ENCODE assay signal across 9 cellular contexts in the genomic region with DNA sequence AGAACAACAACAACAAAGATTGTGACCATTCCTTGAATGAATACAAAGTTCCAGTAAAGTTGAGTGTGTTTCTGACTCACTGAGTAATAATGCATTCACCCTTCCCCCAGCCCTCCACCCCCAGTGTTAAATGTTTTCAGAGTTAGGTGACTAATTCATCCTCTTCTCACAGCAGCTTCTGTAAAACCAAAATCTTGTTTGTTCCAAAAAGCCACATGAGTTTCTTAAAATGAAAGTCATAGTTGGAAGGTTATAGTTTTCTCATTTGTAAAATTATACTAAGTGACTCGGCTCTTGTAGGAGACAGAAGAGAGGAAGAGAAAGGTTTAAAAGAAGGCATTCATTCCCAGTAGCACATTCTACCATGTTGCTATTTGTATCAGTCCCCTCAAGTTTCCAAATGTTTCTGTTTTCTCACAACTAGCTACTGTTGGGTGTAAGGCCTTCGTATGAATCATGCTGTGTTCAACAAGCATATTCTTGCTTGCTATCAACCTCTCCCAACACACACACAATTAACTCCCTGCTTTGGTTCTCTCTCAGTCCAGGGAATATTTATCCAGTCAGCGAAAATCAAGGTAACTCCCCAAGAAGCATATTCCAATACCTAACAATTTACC.
DNase-seq lines count a peak whose midpoint lies in the region; ATAC-seq and TF ChIP-seq lines count a peak whose summit lies in the region.
"Had no signal": no experiment of that assay in that cellular context is flagged by ENCODE, and none has a peak within 500 bp of the region (broad histone marks: within the 10 kb centered on the region; RNA-seq: fewer than 3 reads in every experiment).

No MANE protein-coding gene starts in this region.

- peak; percentile 87 for ATAC-seq in HCT116
- no peak for ATAC-seq in aorta (ENCODE audit: low FRiP score)

- DNase-seq in GM13977 (ENCODE audit: low spot score) (peak; percentile 38), HCT116 (ENCODE audit: low read depth, low spot score) (peak; percentile 63), NCI-H226 (peak; percentile 69), astrocyte of the spinal cord (ENCODE audit: low read depth, low spot score) (peak; percentile 96), aorta (peak in 1 of 2 donors; percentile 65), retina (no peak), KBM-7 (no peak)

- peak overlapping the region; percentile 74 for H3K27ac ChIP-seq in HCT116 (ENCODE audit: low read depth, low read length)
- peak overlapping the region; percentile 12 to 74 for H3K27ac ChIP-seq in aorta (ENCODE audit: low read depth in 1 of 2, low read length in 2 of 2)
- H3K27ac ChIP-seq: VCaP had no signal

- H3K27me3 ChIP-seq in HCT116 (ENCODE audit: insufficient read depth, low read length) (no peaks in the 10 kb centered on the region), aorta (ENCODE audit: control insufficient read depth in 1 of 2, insufficient read depth in 2 of 2, low read length in 1 of 2) (no peaks in the 10 kb centered on the region)

- peaks cover 24% of the 10 kb centered on the region for H3K36me3 Mint-ChIP-seq in nephron (ENCODE audit: low read depth)

- intact Hi-C loops in HCT116 (cut with micrococcal nuclease) (loop anchor here (5.0 to 10.0 kb wide), 2 partner anchors 123 to 526 kb away; no protein-coding TSS in a partner anchor), aorta (cut with DNase I) (loop anchor here in 1 of 2 donors (5.0 to 10.0 kb wide), 2 partner anchors 73 to 116 kb away; a partner anchor contains a TSS)

- H3K27ac Mint-ChIP-seq in nephron = peak overlapping the region; percentile 74 to 96 (median 87)

- H3K9ac ChIP-seq in HCT116 (ENCODE audit: low read length) = peak overlapping the region; percentile 42

- H3K9me3 Mint-ChIP-seq in nephron = no peaks in the 10 kb centered on the region

- H3K79me2 ChIP-seq in HCT116 (ENCODE audit: insufficient read depth, low read length) = no peaks in the 10 kb centered on the region

- peaks cover 7% of the 10 kb centered on the region for H3K4me1 Mint-ChIP-seq in nephron

- H3K4me1 ChIP-seq in HCT116 (ENCODE audit: control insufficient read depth in 1 of 2, insufficient read depth in 2 of 2, low read length in 2 of 2) (peaks cover 25 to 37% of the 10 kb centered on the region in 2 experiments), aorta (ENCODE audit: control insufficient read depth in 1 of 2, insufficient read depth in 2 of 2, low read length in 2 of 2) (peaks cover 2 to 8% of the 10 kb centered on the region in 2 donors)

- RAD21 ChIA-PET in HCT116 (lab: Charles Lee; ENCODE audit: low non-redundant PET in 1 of 2, low total read pairs in 2 of 2, uncharacterized antibody in 2 of 2, unreplicated experiment in 2 of 2) = no interaction called here

- TF ChIP-seq RAD21 in HCT116 (IDR thresholded peaks at IDR 0.05; ENCODE audit: low read depth) = 0 out of 2 replicates have a peak, but pooled peaks have one; percentile 15

- POLR2A ChIA-PET in HCT116 (lab: Charles Lee) = no interaction called here

- H3K4me3 ChIP-seq in HCT116 (replicated peaks in 1 of 2; ENCODE audit: low read depth in 1 of 2, low read length in 2 of 2) = peak overlapping the region; percentile 11 to 44; a peak in 3 of 4 replicates
- no peak overlapping the region for H3K4me3 ChIP-seq in astrocyte of the spinal cord (ENCODE audit: low read depth, low read length)
- no peak overlapping the region for H3K4me3 ChIP-seq in aorta (ENCODE audit: low read length in 2 of 2)

- peaks cover 3% of the 10 kb centered on the region for H3K27me3 Mint-ChIP-seq in nephron (ENCODE audit: low read depth)

- BruUV-seq in HCT116 (replicated peaks; lab: Mats Ljungman, UMichigan) = no TSS peak

- H4K20me1 ChIP-seq in HCT116 (ENCODE audit: insufficient read depth) = no peaks in the 10 kb centered on the region

- no peak for TF ChIP-seq CTCF in GM13977 (IDR thresholded peaks at IDR 0.05; ENCODE audit: extremely low read depth, insufficient read depth, missing control alignments)
- TF ChIP-seq CTCF in HCT116 (IDR thresholded peaks at IDR 0.05 in 2 of 3, conservative IDR thresholded peaks at IDR 0.05 in 1 of 3; ENCODE audit: borderline replicate concordance in 1 of 3, insufficient read depth in 1 of 3, low read depth in 2 of 3, low read length in 2 of 3) = no peak
- TF ChIP-seq CTCF in astrocyte of the spinal cord (IDR thresholded peaks at IDR 0.05; ENCODE audit: low read depth, low read length) = no peak
- no peak for TF ChIP-seq CTCF in nephron (IDR thresholded peaks at IDR 0.05; ENCODE audit: unreplicated experiment in 3 of 3)

- no peak overlapping the region for H2AFZ ChIP-seq in HCT116 (ENCODE audit: low read depth, low read length, poor library complexity, severe bottlenecking)

- in situ Hi-C loops in GM13977 (cut with MboI; ENCODE audit: low pct_unique_long_range_greater_than_20kb, low sequenced_read_pairs, unreplicated experiment) = no loop called here
- in situ Hi-C loops in astrocyte of the spinal cord (cut with HindIII; ENCODE audit: low sequenced_read_pairs) = no loop called here
- in situ Hi-C loops in KBM-7 (cut with MboI; ENCODE audit: low pct_unique_long_range_greater_than_20kb, low sequenced_read_pairs) = no loop called here

- no peaks in the 10 kb centered on the region for H3K9me2 ChIP-seq in HCT116 (ENCODE audit: insufficient read depth)

- H3K4me2 ChIP-seq in HCT116 (ENCODE audit: low read length) = peak overlapping the region; percentile 73

- no peak for TF ChIP-seq POLR2A in HCT116 (IDR thresholded peaks at IDR 0.05; ENCODE audit: borderline replicate concordance, extremely low read depth, insufficient read depth, insufficient read length)

- WGBS in aorta, 2 donors = 51 to 65% methylated on average over 3 of the region's 3 CpGs

- peak overlapping the region in 1 of 3 experiments; percentile 8 for H3K4me3 Mint-ChIP-seq in nephron

- no peaks in the 10 kb centered on the region; a peak in 1 of 4 replicates for H3K36me3 ChIP-seq in HCT116 (ENCODE audit: control insufficient read depth in 1 of 2, insufficient read depth in 2 of 2, low read length in 2 of 2)
- no peaks in the 10 kb centered on the region for H3K36me3 ChIP-seq in aorta (ENCODE audit: control insufficient read depth in 1 of 2, insufficient read depth in 2 of 2, low read length in 1 of 2)

- H3K9me3 ChIP-seq in HCT116 (ENCODE audit: control insufficient read depth in 1 of 2, insufficient read depth in 1 of 2, low read depth in 1 of 2, low read length in 2 of 2) (no peaks in the 10 kb centered on the region), aorta (ENCODE audit: control insufficient read depth, low read length) (no peaks in the 10 kb centered on the region)

- CTCF ChIA-PET in HCT116 (lab: Charles Lee) = interaction anchor here (1.2 to 1.7 kb wide), 2 partner anchors 21 to 121 kb away, joined by 4 to 7 read pairs; no protein-coding TSS in a partner anchor

TF ChIP-seq in HCT116, 20 proteins besides CTCF, POLR2A, EP300 and RAD21:
- TF ChIP-seq YY1 (IDR thresholded peaks at IDR 0.05; ENCODE audit: extremely low read depth, insufficient replicate concordance, low read depth, low read length) = peak; percentile 29
- no peak for TF ChIP-seq SIN3A (IDR thresholded peaks at IDR 0.05; ENCODE audit: low read depth)
- TF ChIP-seq ZNF274 (IDR thresholded peaks at IDR 0.05; ENCODE audit: low read depth, low read length) = no peak
- TF ChIP-seq, protein P1, sequence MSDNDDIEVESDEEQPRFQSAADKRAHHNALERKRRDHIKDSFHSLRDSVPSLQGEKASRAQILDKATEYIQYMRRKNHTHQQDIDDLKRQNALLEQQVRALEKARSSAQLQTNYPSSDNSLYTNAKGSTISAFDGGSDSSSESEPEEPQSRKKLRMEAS (IDR thresholded peaks at IDR 0.05) = peak; percentile 22; the same call in 1 of the 2 replicates
- TF ChIP-seq SRF (IDR thresholded peaks at IDR 0.05; ENCODE audit: low read depth) = 0 out of 2 replicates have a peak, but pooled peaks have one; percentile 51
- TF ChIP-seq, protein P2, sequence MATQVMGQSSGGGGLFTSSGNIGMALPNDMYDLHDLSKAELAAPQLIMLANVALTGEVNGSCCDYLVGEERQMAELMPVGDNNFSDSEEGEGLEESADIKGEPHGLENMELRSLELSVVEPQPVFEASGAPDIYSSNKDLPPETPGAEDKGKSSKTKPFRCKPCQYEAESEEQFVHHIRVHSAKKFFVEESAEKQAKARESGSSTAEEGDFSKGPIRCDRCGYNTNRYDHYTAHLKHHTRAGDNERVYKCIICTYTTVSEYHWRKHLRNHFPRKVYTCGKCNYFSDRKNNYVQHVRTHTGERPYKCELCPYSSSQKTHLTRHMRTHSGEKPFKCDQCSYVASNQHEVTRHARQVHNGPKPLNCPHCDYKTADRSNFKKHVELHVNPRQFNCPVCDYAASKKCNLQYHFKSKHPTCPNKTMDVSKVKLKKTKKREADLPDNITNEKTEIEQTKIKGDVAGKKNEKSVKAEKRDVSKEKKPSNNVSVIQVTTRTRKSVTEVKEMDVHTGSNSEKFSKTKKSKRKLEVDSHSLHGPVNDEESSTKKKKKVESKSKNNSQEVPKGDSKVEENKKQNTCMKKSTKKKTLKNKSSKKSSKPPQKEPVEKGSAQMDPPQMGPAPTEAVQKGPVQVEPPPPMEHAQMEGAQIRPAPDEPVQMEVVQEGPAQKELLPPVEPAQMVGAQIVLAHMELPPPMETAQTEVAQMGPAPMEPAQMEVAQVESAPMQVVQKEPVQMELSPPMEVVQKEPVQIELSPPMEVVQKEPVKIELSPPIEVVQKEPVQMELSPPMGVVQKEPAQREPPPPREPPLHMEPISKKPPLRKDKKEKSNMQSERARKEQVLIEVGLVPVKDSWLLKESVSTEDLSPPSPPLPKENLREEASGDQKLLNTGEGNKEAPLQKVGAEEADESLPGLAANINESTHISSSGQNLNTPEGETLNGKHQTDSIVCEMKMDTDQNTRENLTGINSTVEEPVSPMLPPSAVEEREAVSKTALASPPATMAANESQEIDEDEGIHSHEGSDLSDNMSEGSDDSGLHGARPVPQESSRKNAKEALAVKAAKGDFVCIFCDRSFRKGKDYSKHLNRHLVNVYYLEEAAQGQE (IDR thresholded peaks at IDR 0.05; ENCODE audit: low read depth) = no peak
- TF ChIP-seq CBX3 (IDR thresholded peaks at IDR 0.05; ENCODE audit: low read depth) = peak; percentile 83
- no peak for TF ChIP-seq CEBPB (IDR thresholded peaks at IDR 0.05; ENCODE audit: low read depth)
- TF ChIP-seq SP1 (IDR thresholded peaks at IDR 0.05; ENCODE audit: low read depth) = peak; percentile 72
- TF ChIP-seq JUND (IDR thresholded peaks at IDR 0.05) = peak; percentile 79
- no peak for TF ChIP-seq ELF1 (IDR thresholded peaks at IDR 0.05; ENCODE audit: borderline replicate concordance, low read depth)
- TF ChIP-seq EGR1 (IDR thresholded peaks at IDR 0.05; ENCODE audit: low read depth) = peak; percentile 62
- peak; percentile 26; the same call in 1 of the 2 replicates for TF ChIP-seq POLR2AphosphoS5 (IDR thresholded peaks at IDR 0.05; ENCODE audit: low read depth, low read length)
- peak; percentile 89 for TF ChIP-seq FOSL1 (IDR thresholded peaks at IDR 0.05; ENCODE audit: low read depth)
- no peak for TF ChIP-seq TCF7L2 (IDR thresholded peaks at IDR 0.05; ENCODE audit: borderline replicate concordance, extremely low read depth, insufficient read depth, insufficient read length)
TF ChIP-seq in HCT116: peak in this region for 9.

Comparison
In these comparisons a context has a peak if more than half of its experiments do, and no peak if none do; other contexts are left out.
1. DNase-seq: peak in GM13977 (single experiment), HCT116 (single experiment), NCI-H226 (single experiment) and astrocyte of the spinal cord (single experiment); none in retina (single experiment) and KBM-7 (single experiment).
2. H3K4me3 ChIP-seq: peak in HCT116 (2 of 2); none in astrocyte of the spinal cord (single experiment) and aorta (0 of 2).